Comparison of ENCODE assay signal across 28 cellular contexts in genomic region chr6:85995339-85996033, GRCh38.
"Had no signal": no experiment of that assay in that cellular context is flagged by ENCODE, and none has a peak within 500 bp of the region (broad histone marks: within the 10 kb centered on the region; RNA-seq: fewer than 3 reads in every experiment).

No MANE protein-coding gene starts in this region.

- H3K4me1 ChIP-seq: colonic mucosa, esophagus muscularis mucosa, esophagus squamous epithelium, foreskin keratinocyte, gastrocnemius medialis, gastroesophageal sphincter, heart left ventricle, heart right ventricle had no signal

- H3K27me3 ChIP-seq: colonic mucosa, dorsolateral prefrontal cortex, esophagus muscularis mucosa, esophagus squamous epithelium, foreskin keratinocyte, gastrocnemius medialis, gastroesophageal sphincter, heart left ventricle, heart right ventricle had no signal

- ATAC-seq: effector memory CD8-positive, alpha-beta T cell; esophagus mucosa; foreskin keratinocyte; gastrocnemius medialis; gastroesophageal sphincter; heart left ventricle; heart right ventricle had no signal

- H3K9me3 ChIP-seq: colonic mucosa, esophagus muscularis mucosa, esophagus squamous epithelium, gastrocnemius medialis, gastroesophageal sphincter had no signal

- H3K36me3 ChIP-seq: colonic mucosa, esophagus muscularis mucosa, esophagus squamous epithelium, gastrocnemius medialis, gastroesophageal sphincter, heart left ventricle, heart right ventricle had no signal

- H3K27ac ChIP-seq: colonic mucosa, coronary artery, dorsolateral prefrontal cortex, epithelial cell of prostate, esophagus muscularis mucosa, esophagus squamous epithelium, foreskin keratinocyte, gastrocnemius medialis, gastroesophageal sphincter, heart left ventricle, heart right ventricle had no signal

- H3K4me3 ChIP-seq: colonic mucosa, coronary artery, dorsolateral prefrontal cortex, esophagus muscularis mucosa, esophagus squamous epithelium, gastrocnemius medialis, gastroesophageal sphincter, heart left ventricle, heart right ventricle had no signal

- FAIRE-seq: colon, endometrium, endothelial cell of umbilical vein, frontal cortex had no signal

- DNase-seq: colonic mucosa; cortex of kidney; dermis blood vessel endothelial cell; dorsolateral prefrontal cortex; effector CD4-positive, alpha-beta T cell; effector CD8-positive, alpha-beta T cell; effector memory CD4-positive, alpha-beta T cell; effector memory CD8-positive, alpha-beta T cell; endodermal cell; erythroblast; esophagus squamous epithelium; foreskin fibroblast; foreskin keratinocyte; foreskin melanocyte; gastrocnemius medialis; glutamatergic neuron; head of caudate nucleus; heart left ventricle; heart right ventricle had no signal
